ENCODE assay signal across 9 cellular contexts in genomic region chr15:90286678-90287077, GRCh38. TPM values are rescaled to one million over a fixed set of nuclear protein-coding genes. Genes with fewer than 3 reads are reported as not detected.
A peak's percentile ranks its signal among the peaks of the same experiment; 100 is the strongest.
DNase-seq lines count a peak whose midpoint lies in the region; ATAC-seq and TF ChIP-seq lines count a peak whose summit lies in the region.
"Had no signal": no experiment of that assay in that cellular context is flagged by ENCODE, and none has a peak within 500 bp of the region (broad histone marks: within the 10 kb centered on the region; RNA-seq: fewer than 3 reads in every experiment).

No MANE protein-coding gene starts in this region.

- no peaks in the 10 kb centered on the region for H3K4me1 ChIP-seq in effector memory CD4-positive, alpha-beta T cell (ENCODE audit: control insufficient read depth, insufficient read depth, low read length, poor library complexity, severe bottlenecking)

- H3K36me3 ChIP-seq in effector memory CD4-positive, alpha-beta T cell (ENCODE audit: control insufficient read depth, insufficient read depth, low read length), result no peaks in the 10 kb centered on the region

- peak; percentile 64 for TF ChIP-seq CTCF in LNCaP clone FGC (IDR thresholded peaks at IDR 0.05; ENCODE audit: control insufficient read depth, extremely low read depth, insufficient read depth)

- H3K27me3 ChIP-seq in effector memory CD4-positive, alpha-beta T cell (replicated peaks; ENCODE audit: control insufficient read depth, insufficient read depth, low read length, poor library complexity, severe bottlenecking), result no peaks in the 10 kb centered on the region

- POLR2A ChIA-PET in activated CD4-positive, alpha-beta memory T cell treated with anti-CD3 and anti-CD28 coated beads, Interleukin-2, amount 10 ng/mL, durations not matched to agents 7 days and 5 days (lab: Charles Lee), result interaction anchor here (0.8 kb wide), 1 partner anchor 108 kb away, joined by 4 read pairs; no protein-coding TSS in a partner anchor

- H3K4me1 Mint-ChIP-seq in activated CD4-positive, alpha-beta memory T cell treated with anti-CD3 and anti-CD28 coated beads, Interleukin-2, amount 10 ng/mL, durations not matched to agents 7 days and 5 days, result peaks cover 4% of the 10 kb centered on the region

- H3K36me3 Mint-ChIP-seq in activated CD4-positive, alpha-beta memory T cell treated with anti-CD3 and anti-CD28 coated beads, Interleukin-2, amount 10 ng/mL, durations not matched to agents 7 days and 5 days (ENCODE audit: low read depth), result no peaks in the 10 kb centered on the region

- no peak for ATAC-seq in esophagus mucosa

- H3K27ac Mint-ChIP-seq in activated CD4-positive, alpha-beta memory T cell treated with anti-CD3 and anti-CD28 coated beads, Interleukin-2, amount 10 ng/mL, durations not matched to agents 7 days and 5 days, result no peak overlapping the region

- CTCF ChIA-PET in activated CD4-positive, alpha-beta memory T cell treated with anti-CD3 and anti-CD28 coated beads, Interleukin-2, amount 10 ng/mL, durations not matched to agents 7 days and 5 days (lab: Charles Lee), result interaction anchor here (0.6 to 1.7 kb wide), 7 partner anchors 11 to 525 kb away, joined by 3 to 12 read pairs (median 3); partner anchors contain the start of gene IDH2

- H3K9me3 ChIP-seq in effector memory CD4-positive, alpha-beta T cell (ENCODE audit: control insufficient read depth, low read length), result no peaks in the 10 kb centered on the region
- H3K9me3 ChIP-seq: Caco-2 had no signal

- H3K4me3 ChIP-seq in LNCaP clone FGC (ENCODE audit: low read depth, low read length), result no peak overlapping the region
- H3K4me3 ChIP-seq in effector memory CD4-positive, alpha-beta T cell (ENCODE audit: insufficient read depth, low read depth, low read length, poor library complexity, severe bottlenecking), result no peak overlapping the region

- no peak overlapping the region for H3K4me3 Mint-ChIP-seq in activated CD4-positive, alpha-beta memory T cell treated with anti-CD3 and anti-CD28 coated beads, Interleukin-2, amount 10 ng/mL, durations not matched to agents 7 days and 5 days

- DNase-seq in NCI-H2171 treated with DMSO at 0.1 percent for 48 hours (lab: John Stamatoyannopoulos, UW) (peak; percentile 51), NCI-H2171 (lab: John Stamatoyannopoulos, UW) (no peak), LNCaP clone FGC (ENCODE audit: low read depth) (no peak), glomerular visceral epithelial cell (ENCODE audit: extremely low spot score) (peak; percentile 45), cerebellar nuclear complex (lab: John Stamatoyannopoulos, UW) (no peak)
- DNase-seq in activated CD4-positive, alpha-beta memory T cell treated with anti-CD3 and anti-CD28 coated beads, Interleukin-2, amount 10 ng/mL, durations not matched to agents 7 days and 5 days, result peak; percentile 43
- DNase-seq in effector memory CD4-positive, alpha-beta T cell, result no peak

- no peaks in the 10 kb centered on the region for H3K9me3 Mint-ChIP-seq in activated CD4-positive, alpha-beta memory T cell treated with anti-CD3 and anti-CD28 coated beads, Interleukin-2, amount 10 ng/mL, durations not matched to agents 7 days and 5 days

- no peaks in the 10 kb centered on the region for H3K27me3 Mint-ChIP-seq in activated CD4-positive, alpha-beta memory T cell treated with anti-CD3 and anti-CD28 coated beads, Interleukin-2, amount 10 ng/mL, durations not matched to agents 7 days and 5 days

- H3K27ac ChIP-seq in effector memory CD4-positive, alpha-beta T cell (ENCODE audit: insufficient read depth, low read length, poor library complexity, severe bottlenecking), result no peak overlapping the region

RNA-seq across cellular contexts. Expression of gene NGRN, which starts 21.2 kb away (rescaled TPM):
- total RNA-seq in activated CD4-positive, alpha-beta memory T cell treated with anti-CD3 and anti-CD28 coated beads, Interleukin-2, amount 10 ng/mL, durations not matched to agents 7 days and 5 days, result 10 to 100 TPM; 27.4 to 28.3 TPM
- 41.0 TPM for total RNA-seq in esophagus mucosa

RNA-seq across cellular contexts. Expression of gene TTLL13, which starts 37.3 kb away (rescaled TPM):
- total RNA-seq in activated CD4-positive, alpha-beta memory T cell treated with anti-CD3 and anti-CD28 coated beads, Interleukin-2, amount 10 ng/mL, durations not matched to agents 7 days and 5 days, result under 1 TPM; 0.45 to 0.58 TPM
- total RNA-seq in esophagus mucosa, result not detected

RNA-seq across cellular contexts. Expression of gene GDPGP1, which starts 52.7 kb away (rescaled TPM):
- total RNA-seq in activated CD4-positive, alpha-beta memory T cell treated with anti-CD3 and anti-CD28 coated beads, Interleukin-2, amount 10 ng/mL, durations not matched to agents 7 days and 5 days, result 10 to 100 TPM; 10.3 to 10.5 TPM
- total RNA-seq in esophagus mucosa, result 6.5 TPM

RNA-seq across cellular contexts. Expression of gene CIB1, which starts 52.9 kb away (rescaled TPM):
- 100 to 1,000 TPM; 118 to 120 TPM for total RNA-seq in activated CD4-positive, alpha-beta memory T cell treated with anti-CD3 and anti-CD28 coated beads, Interleukin-2, amount 10 ng/mL, durations not matched to agents 7 days and 5 days
- total RNA-seq in esophagus mucosa, result 118 TPM

Comparison
In these comparisons a context has a peak if more than half of its experiments do, and no peak if none do; other contexts are left out.
1. DNase-seq: peak in NCI-H2171 treated with DMSO at 0.1 percent for 48 hours (single experiment), activated CD4-positive, alpha-beta memory T cell treated with anti-CD3 and anti-CD28 coated beads, Interleukin-2, amount 10 ng/mL, durations not matched to agents 7 days and 5 days (single experiment) and glomerular visceral epithelial cell (single experiment); none in NCI-H2171 (single experiment), LNCaP clone FGC (single experiment), effector memory CD4-positive, alpha-beta T cell (0 of 3) and cerebellar nuclear complex (0 of 2).